In the genomic region with DNA sequence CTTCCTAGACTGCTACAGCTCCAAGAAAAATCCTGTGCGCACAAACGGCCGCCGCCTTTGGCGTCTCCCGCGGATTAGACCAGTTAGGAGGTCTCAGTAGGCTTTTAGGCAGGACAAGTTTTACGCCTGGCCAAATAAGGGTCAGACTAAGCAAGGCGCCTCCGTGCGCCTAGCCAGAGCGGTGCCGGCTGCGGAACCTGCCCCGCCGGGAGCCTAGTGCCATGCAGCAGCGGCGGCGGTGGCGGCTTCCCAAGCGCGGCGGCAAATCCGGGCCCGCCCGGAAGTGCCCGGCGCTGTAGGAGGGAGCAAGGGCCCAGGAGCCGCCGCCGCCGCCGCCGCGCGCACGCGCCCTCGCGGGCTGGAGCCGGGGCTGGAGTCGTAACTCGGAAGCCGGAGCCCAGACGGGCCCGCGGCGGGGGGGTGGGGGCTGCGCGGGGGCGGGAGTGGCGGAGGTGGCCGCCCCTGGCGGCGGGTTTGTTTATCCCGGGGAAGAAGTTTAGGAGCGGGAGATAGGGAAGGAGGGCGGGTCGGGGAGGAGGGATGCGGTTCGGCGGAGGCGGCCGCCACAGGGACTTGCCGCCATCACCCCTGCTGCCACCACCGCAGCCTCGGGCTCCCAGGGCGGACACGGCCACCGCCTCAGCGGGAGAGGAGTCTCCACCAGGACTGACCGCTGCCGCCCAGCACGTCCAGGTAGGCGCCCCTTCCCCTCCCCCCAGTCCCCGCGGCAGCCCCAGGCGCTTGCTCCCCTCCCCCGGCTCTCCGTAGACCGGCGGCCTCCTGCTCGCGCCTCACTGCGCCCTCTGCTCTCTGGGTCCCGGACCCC, we compare ENCODE assay signal across 1 cellular context.
TF ChIP-seq lines count a peak whose summit lies in the region.

A gene (plus strand): TSS at position 344 of the 826 bp plus-strand sequence. CDS start 48,447 bp downstream, outside the sequence.

TF ChIP-seq in HepG2, 621 proteins besides CTCF, POLR2A, EP300 and RAD21 (continued from another document and continues in another):
- TF ChIP-seq, protein P1, sequence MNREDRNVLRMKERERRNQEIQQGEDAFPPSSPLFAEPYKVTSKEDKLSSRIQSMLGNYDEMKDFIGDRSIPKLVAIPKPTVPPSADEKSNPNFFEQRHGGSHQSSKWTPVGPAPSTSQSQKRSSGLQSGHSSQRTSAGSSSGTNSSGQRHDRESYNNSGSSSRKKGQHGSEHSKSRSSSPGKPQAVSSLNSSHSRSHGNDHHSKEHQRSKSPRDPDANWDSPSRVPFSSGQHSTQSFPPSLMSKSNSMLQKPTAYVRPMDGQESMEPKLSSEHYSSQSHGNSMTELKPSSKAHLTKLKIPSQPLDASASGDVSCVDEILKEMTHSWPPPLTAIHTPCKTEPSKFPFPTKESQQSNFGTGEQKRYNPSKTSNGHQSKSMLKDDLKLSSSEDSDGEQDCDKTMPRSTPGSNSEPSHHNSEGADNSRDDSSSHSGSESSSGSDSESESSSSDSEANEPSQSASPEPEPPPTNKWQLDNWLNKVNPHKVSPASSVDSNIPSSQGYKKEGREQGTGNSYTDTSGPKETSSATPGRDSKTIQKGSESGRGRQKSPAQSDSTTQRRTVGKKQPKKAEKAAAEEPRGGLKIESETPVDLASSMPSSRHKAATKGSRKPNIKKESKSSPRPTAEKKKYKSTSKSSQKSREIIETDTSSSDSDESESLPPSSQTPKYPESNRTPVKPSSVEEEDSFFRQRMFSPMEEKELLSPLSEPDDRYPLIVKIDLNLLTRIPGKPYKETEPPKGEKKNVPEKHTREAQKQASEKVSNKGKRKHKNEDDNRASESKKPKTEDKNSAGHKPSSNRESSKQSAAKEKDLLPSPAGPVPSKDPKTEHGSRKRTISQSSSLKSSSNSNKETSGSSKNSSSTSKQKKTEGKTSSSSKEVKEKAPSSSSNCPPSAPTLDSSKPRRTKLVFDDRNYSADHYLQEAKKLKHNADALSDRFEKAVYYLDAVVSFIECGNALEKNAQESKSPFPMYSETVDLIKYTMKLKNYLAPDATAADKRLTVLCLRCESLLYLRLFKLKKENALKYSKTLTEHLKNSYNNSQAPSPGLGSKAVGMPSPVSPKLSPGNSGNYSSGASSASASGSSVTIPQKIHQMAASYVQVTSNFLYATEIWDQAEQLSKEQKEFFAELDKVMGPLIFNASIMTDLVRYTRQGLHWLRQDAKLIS (CRISPR knock-in tag; IDR thresholded peaks at IDR 0.05), result 0 out of 2 replicates have a peak, but pooled peaks have one; percentile 37
- TF ChIP-seq CREM (IDR thresholded peaks at IDR 0.05), result no peak
- TF ChIP-seq CREM (CRISPR knock-in tag; IDR thresholded peaks at IDR 0.05), result no peak
- TF ChIP-seq TARDBP (CRISPR knock-in tag; IDR thresholded peaks at IDR 0.05), result peak; percentile 32; the same call in 1 of the 2 replicates
- peak; percentile 30; the same call in 1 of the 2 replicates for TF ChIP-seq ZNF709 (CRISPR knock-in tag; IDR thresholded peaks at IDR 0.05)
- TF ChIP-seq, protein P2, sequence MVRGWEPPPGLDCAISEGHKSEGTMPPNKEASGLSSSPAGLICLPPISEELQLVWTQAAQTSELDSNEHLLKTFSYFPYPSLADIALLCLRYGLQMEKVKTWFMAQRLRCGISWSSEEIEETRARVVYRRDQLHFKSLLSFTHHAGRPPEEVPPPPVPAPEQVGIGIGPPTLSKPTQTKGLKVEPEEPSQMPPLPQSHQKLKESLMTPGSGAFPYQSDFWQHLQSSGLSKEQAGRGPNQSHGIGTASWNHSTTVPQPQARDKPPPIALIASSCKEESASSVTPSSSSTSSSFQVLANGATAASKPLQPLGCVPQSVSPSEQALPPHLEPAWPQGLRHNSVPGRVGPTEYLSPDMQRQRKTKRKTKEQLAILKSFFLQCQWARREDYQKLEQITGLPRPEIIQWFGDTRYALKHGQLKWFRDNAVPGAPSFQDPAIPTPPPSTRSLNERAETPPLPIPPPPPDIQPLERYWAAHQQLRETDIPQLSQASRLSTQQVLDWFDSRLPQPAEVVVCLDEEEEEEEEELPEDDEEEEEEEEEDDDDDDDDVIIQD (CRISPR knock-in tag; IDR thresholded peaks at IDR 0.05; ENCODE audit: low read depth), result 0 out of 2 replicates have a peak, but pooled peaks have one; percentile 1
- TF ChIP-seq ARHGAP35 (CRISPR knock-in tag; IDR thresholded peaks at IDR 0.05; ENCODE audit: borderline replicate concordance), result no peak
- TF ChIP-seq CENPT (CRISPR knock-in tag; IDR thresholded peaks at IDR 0.05; ENCODE audit: low read depth), result no peak
- TF ChIP-seq ZNF652 (CRISPR knock-in tag; IDR thresholded peaks at IDR 0.05; ENCODE audit: borderline replicate concordance, low read depth), result no peak
- peak; percentile 83; the same call in 1 of the 2 replicates for TF ChIP-seq ARID2 (CRISPR knock-in tag; IDR thresholded peaks at IDR 0.05; ENCODE audit: borderline replicate concordance)
- no peak for TF ChIP-seq HOXA9 (CRISPR knock-in tag; IDR thresholded peaks at IDR 0.05; ENCODE audit: borderline replicate concordance)
- peak; percentile 95 for TF ChIP-seq ZNF224 (CRISPR knock-in tag; IDR thresholded peaks at IDR 0.05)
- TF ChIP-seq, protein P3, sequence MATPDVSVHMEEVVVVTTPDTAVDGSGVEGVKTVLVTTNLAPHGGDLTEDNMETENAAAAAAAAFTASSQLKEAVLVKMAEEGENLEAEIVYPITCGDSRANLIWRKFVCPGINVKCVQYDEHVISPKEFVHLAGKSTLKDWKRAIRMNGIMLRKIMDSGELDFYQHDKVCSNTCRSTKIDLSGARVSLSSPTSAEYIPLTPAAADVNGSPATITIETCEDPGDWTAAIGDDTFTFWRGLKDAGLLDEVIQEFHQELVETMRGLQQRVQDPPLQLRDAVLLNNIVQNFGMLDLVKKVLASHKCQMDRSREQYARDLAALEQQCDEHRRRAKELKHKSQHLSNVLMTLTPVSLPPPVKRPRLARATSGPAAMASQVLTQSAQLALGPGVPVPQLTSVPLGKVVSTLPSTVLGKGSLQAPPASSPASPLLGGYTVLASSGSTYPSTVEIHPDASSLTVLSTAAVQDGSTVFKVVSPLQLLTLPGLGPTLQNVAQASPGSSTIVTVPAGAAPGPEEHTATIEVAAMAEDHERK (CRISPR knock-in tag; IDR thresholded peaks at IDR 0.05; ENCODE audit: low read depth), result no peak
- TF ChIP-seq TAF1 (CRISPR knock-in tag; IDR thresholded peaks at IDR 0.05), result peak; percentile 87
- TF ChIP-seq MED13 (CRISPR knock-in tag; IDR thresholded peaks at IDR 0.05), result peak; percentile 25; the same call in 1 of the 2 replicates
- TF ChIP-seq MBNL3 (CRISPR knock-in tag; conservative IDR thresholded peaks at IDR 0.05), result no peak
- TF ChIP-seq ZNF34 (CRISPR knock-in tag; IDR thresholded peaks at IDR 0.05; ENCODE audit: borderline replicate concordance), result 0 out of 2 replicates have a peak, but pooled peaks have one; percentile 1
- no peak for TF ChIP-seq SOX6 (IDR thresholded peaks at IDR 0.05)
- no peak for TF ChIP-seq SOX6 (CRISPR knock-in tag; IDR thresholded peaks at IDR 0.05)
- TF ChIP-seq ZNF891 (CRISPR knock-in tag; IDR thresholded peaks at IDR 0.05), result 0 out of 2 replicates have a peak, but pooled peaks have one; percentile 64
- TF ChIP-seq, protein P4, sequence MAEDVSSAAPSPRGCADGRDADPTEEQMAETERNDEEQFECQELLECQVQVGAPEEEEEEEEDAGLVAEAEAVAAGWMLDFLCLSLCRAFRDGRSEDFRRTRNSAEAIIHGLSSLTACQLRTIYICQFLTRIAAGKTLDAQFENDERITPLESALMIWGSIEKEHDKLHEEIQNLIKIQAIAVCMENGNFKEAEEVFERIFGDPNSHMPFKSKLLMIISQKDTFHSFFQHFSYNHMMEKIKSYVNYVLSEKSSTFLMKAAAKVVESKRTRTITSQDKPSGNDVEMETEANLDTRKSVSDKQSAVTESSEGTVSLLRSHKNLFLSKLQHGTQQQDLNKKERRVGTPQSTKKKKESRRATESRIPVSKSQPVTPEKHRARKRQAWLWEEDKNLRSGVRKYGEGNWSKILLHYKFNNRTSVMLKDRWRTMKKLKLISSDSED (CRISPR knock-in tag; IDR thresholded peaks at IDR 0.05), result no peak
- TF ChIP-seq SAP130 (CRISPR knock-in tag; IDR thresholded peaks at IDR 0.05; ENCODE audit: low read depth), result peak; percentile 86
- TF ChIP-seq, protein P5, sequence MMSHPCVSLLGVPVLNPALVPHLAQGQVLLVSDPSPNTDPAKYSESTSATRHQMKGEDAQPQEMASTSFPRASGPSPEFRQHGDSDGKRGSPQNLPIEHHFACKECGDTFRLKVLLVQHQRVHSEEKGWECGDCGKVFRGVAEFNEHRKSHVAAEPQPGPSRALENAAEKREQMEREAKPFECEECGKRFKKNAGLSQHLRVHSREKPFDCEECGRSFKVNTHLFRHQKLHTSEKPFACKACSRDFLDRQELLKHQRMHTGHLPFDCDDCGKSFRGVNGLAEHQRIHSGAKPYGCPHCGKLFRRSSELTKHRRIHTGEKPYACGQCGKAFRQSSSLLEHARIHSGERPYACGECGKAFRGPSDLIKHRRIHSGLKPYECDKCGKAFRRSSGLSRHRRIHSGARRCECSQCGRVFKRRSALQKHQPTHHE (CRISPR knock-in tag; IDR thresholded peaks at IDR 0.05; ENCODE audit: borderline replicate concordance), result no peak; the same call in 1 of the 2 replicates
- no peak for TF ChIP-seq REXO4 (CRISPR knock-in tag; IDR thresholded peaks at IDR 0.05; ENCODE audit: borderline replicate concordance)
- no peak for TF ChIP-seq KLF12 (CRISPR knock-in tag; IDR thresholded peaks at IDR 0.05; ENCODE audit: borderline replicate concordance)
- TF ChIP-seq DR1 (CRISPR knock-in tag; IDR thresholded peaks at IDR 0.05), result 0 out of 2 replicates have a peak, but pooled peaks have one; percentile 39
- no peak for TF ChIP-seq U2AF2 (IDR thresholded peaks at IDR 0.05; ENCODE audit: low read depth, low read length)
- no peak for TF ChIP-seq SCMH1 (CRISPR knock-in tag; IDR thresholded peaks at IDR 0.05; ENCODE audit: borderline replicate concordance)
- no peak for TF ChIP-seq MTA3 (CRISPR knock-in tag; IDR thresholded peaks at IDR 0.05)
- TF ChIP-seq MIXL1 (CRISPR knock-in tag; IDR thresholded peaks at IDR 0.05), result no peak
- no peak; the same call in 1 of the 2 replicates for TF ChIP-seq GATAD2A (CRISPR knock-in tag; IDR thresholded peaks at IDR 0.05)
- TF ChIP-seq KLF6 (CRISPR knock-in tag; IDR thresholded peaks at IDR 0.05), result peak; percentile 80
- peak; percentile 79; the same call in 1 of the 2 replicates for TF ChIP-seq ETV6 (CRISPR knock-in tag; conservative IDR thresholded peaks at IDR 0.05)
- TF ChIP-seq, protein P6, sequence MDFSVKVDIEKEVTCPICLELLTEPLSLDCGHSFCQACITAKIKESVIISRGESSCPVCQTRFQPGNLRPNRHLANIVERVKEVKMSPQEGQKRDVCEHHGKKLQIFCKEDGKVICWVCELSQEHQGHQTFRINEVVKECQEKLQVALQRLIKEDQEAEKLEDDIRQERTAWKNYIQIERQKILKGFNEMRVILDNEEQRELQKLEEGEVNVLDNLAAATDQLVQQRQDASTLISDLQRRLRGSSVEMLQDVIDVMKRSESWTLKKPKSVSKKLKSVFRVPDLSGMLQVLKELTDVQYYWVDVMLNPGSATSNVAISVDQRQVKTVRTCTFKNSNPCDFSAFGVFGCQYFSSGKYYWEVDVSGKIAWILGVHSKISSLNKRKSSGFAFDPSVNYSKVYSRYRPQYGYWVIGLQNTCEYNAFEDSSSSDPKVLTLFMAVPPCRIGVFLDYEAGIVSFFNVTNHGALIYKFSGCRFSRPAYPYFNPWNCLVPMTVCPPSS (IDR thresholded peaks at IDR 0.05), result no peak
- TF ChIP-seq, protein P7, sequence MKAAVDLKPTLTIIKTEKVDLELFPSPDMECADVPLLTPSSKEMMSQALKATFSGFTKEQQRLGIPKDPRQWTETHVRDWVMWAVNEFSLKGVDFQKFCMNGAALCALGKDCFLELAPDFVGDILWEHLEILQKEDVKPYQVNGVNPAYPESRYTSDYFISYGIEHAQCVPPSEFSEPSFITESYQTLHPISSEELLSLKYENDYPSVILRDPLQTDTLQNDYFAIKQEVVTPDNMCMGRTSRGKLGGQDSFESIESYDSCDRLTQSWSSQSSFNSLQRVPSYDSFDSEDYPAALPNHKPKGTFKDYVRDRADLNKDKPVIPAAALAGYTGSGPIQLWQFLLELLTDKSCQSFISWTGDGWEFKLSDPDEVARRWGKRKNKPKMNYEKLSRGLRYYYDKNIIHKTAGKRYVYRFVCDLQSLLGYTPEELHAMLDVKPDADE (CRISPR knock-in tag; IDR thresholded peaks at IDR 0.05), result 0 out of 2 replicates have a peak, but pooled peaks have one; percentile 50
- TF ChIP-seq ZNF598 (CRISPR knock-in tag; IDR thresholded peaks at IDR 0.05; ENCODE audit: borderline replicate concordance), result no peak
- no peak; the same call in 1 of the 2 replicates for TF ChIP-seq WIZ (CRISPR knock-in tag; IDR thresholded peaks at IDR 0.05)
- TF ChIP-seq, protein P8, sequence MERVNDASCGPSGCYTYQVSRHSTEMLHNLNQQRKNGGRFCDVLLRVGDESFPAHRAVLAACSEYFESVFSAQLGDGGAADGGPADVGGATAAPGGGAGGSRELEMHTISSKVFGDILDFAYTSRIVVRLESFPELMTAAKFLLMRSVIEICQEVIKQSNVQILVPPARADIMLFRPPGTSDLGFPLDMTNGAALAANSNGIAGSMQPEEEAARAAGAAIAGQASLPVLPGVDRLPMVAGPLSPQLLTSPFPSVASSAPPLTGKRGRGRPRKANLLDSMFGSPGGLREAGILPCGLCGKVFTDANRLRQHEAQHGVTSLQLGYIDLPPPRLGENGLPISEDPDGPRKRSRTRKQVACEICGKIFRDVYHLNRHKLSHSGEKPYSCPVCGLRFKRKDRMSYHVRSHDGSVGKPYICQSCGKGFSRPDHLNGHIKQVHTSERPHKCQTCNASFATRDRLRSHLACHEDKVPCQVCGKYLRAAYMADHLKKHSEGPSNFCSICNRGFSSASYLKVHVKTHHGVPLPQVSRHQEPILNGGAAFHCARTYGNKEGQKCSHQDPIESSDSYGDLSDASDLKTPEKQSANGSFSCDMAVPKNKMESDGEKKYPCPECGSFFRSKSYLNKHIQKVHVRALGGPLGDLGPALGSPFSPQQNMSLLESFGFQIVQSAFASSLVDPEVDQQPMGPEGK (CRISPR knock-in tag; IDR thresholded peaks at IDR 0.05), result peak; percentile 83
- TF ChIP-seq ZNF570 (CRISPR knock-in tag; IDR thresholded peaks at IDR 0.05; ENCODE audit: borderline replicate concordance), result no peak
- TF ChIP-seq ZFYVE20 (CRISPR knock-in tag; IDR thresholded peaks at IDR 0.05; ENCODE audit: borderline replicate concordance, low read depth), result 0 out of 2 replicates have a peak, but pooled peaks have one; percentile 26
- no peak for TF ChIP-seq AGO1 (IDR thresholded peaks at IDR 0.05; ENCODE audit: low read depth, low read length, poor library complexity, severe bottlenecking)
- TF ChIP-seq ONECUT2 (CRISPR knock-in tag; IDR thresholded peaks at IDR 0.05), result no peak
- TF ChIP-seq, protein P9, sequence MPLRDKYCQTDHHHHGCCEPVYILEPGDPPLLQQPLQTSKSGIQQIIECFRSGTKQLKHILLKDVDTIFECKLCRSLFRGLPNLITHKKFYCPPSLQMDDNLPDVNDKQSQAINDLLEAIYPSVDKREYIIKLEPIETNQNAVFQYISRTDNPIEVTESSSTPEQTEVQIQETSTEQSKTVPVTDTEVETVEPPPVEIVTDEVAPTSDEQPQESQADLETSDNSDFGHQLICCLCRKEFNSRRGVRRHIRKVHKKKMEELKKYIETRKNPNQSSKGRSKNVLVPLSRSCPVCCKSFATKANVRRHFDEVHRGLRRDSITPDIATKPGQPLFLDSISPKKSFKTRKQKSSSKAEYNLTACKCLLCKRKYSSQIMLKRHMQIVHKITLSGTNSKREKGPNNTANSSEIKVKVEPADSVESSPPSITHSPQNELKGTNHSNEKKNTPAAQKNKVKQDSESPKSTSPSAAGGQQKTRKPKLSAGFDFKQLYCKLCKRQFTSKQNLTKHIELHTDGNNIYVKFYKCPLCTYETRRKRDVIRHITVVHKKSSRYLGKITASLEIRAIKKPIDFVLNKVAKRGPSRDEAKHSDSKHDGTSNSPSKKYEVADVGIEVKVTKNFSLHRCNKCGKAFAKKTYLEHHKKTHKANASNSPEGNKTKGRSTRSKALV (CRISPR knock-in tag; IDR thresholded peaks at IDR 0.05), result peak; percentile 93; the same call in 1 of the 2 replicates
- TF ChIP-seq KLF15 (CRISPR knock-in tag; IDR thresholded peaks at IDR 0.05; ENCODE audit: borderline replicate concordance), result peak; percentile 87
